ENCODE assay signal across 8 cellular contexts in genomic region chr17:31937926-31938641, GRCh38. TPM values are rescaled to one million over a fixed set of nuclear protein-coding genes. Genes with fewer than 3 reads are reported as not detected.
A peak's percentile ranks its signal among the peaks of the same experiment; 100 is the strongest.
DNase-seq lines count a peak whose midpoint lies in the region; FAIRE-seq and TF ChIP-seq lines count a peak whose summit lies in the region.
"Not testable (repeated sequence)": the region's sequence is repeated elsewhere in the genome, so short reads cannot be mapped to it uniquely, and the experiment has no call there.

No MANE protein-coding gene starts in this region.

- H3K9me3 ChIP-seq in SJCRH30 (replicated peaks); kidney (ENCODE audit: control insufficient read depth in 1 of 2, low read length in 2 of 2); osteoblast (ENCODE audit: low read depth, low read length); thymus (ENCODE audit: control insufficient read depth): not testable (repeated sequence)

- not testable (repeated sequence) for H3K4me1 ChIP-seq in SJCRH30; kidney (ENCODE audit: control insufficient read depth in 1 of 2, insufficient read depth in 1 of 2, low read depth in 1 of 2, low read length in 2 of 2); thymus (ENCODE audit: control insufficient read depth, insufficient read depth, low read length)
- peaks cover 12% of the 10 kb centered on the region for H3K4me1 ChIP-seq in osteoblast (ENCODE audit: insufficient read depth, low read length)

- not testable (repeated sequence) for DNase-seq in Calu3; SJCRH30; endothelial cell (ENCODE audit: low spot score); kidney; osteoblast (ENCODE audit: insufficient read length, low spot score, missing footprints)

- not testable (repeated sequence) for H3K27me3 ChIP-seq in SJCRH30; osteoblast (ENCODE audit: insufficient read depth, low read length); thymus (ENCODE audit: control insufficient read depth, insufficient read depth)

- peak overlapping the region; percentile 69 for H3K4me3 Mint-ChIP-seq in Calu3 (ENCODE audit: low read depth, unreplicated experiment)
- H3K4me3 Mint-ChIP-seq in IgD-negative memory B cell: peak overlapping the region; percentile 85 to 96 (median 92)
- peak overlapping the region; percentile 89 for H3K4me3 Mint-ChIP-seq in activated naive CD8-positive, alpha-beta T cell
- peak overlapping the region; percentile 89 for H3K4me3 Mint-ChIP-seq in endothelial cell (ENCODE audit: unreplicated experiment)

- H3K27ac ChIP-seq in SJCRH30; kidney (ENCODE audit: low read depth in 2 of 2, low read length in 2 of 2); thymus (ENCODE audit: low read depth): not testable (repeated sequence)
- peak overlapping the region; percentile 33 for H3K27ac ChIP-seq in osteoblast (ENCODE audit: low read depth, low read length)

- intact Hi-C loops in Calu3 (cut with micrococcal nuclease; ENCODE audit: unreplicated experiment); kidney (cut with DNase I): not testable (repeated sequence)

- not testable (repeated sequence) for TF ChIP-seq CTCF in Calu3 (IDR thresholded peaks at IDR 0.05; ENCODE audit: unreplicated experiment); endothelial cell (IDR thresholded peaks at IDR 0.05; ENCODE audit: unreplicated experiment); kidney (IDR thresholded peaks at IDR 0.05; ENCODE audit: borderline replicate concordance, extremely low read depth, insufficient read depth); osteoblast (IDR thresholded peaks at IDR 0.05; ENCODE audit: extremely low read depth, low read depth, low read length)

- 9% methylated on average over 9 of the region's 12 CpGs for WGBS in thymus

- H3K9me3 Mint-ChIP-seq in Calu3 (ENCODE audit: low read depth, unreplicated experiment); IgD-negative memory B cell; activated naive CD8-positive, alpha-beta T cell (ENCODE audit: low read depth); endothelial cell (ENCODE audit: unreplicated experiment): not testable (repeated sequence)

- H3K27ac Mint-ChIP-seq in Calu3 (ENCODE audit: unreplicated experiment): not testable (repeated sequence)
- H3K27ac Mint-ChIP-seq in IgD-negative memory B cell (peak overlapping the region; percentile 56 to 93 (median 64)), endothelial cell (ENCODE audit: unreplicated experiment) (peak overlapping the region; percentile 18)
- peak overlapping the region; percentile 73 for H3K27ac Mint-ChIP-seq in activated naive CD8-positive, alpha-beta T cell

- peak overlapping the region in 1 of 2 donors; percentile 46 for H3K9ac ChIP-seq in kidney (ENCODE audit: low read length in 2 of 2)

- not testable (repeated sequence) for FAIRE-seq in kidney (lab: Jason Lieb, UNC)

- BruUV-seq in Calu3 (replicated peaks; lab: Mats Ljungman, UMichigan): TSS peak; percentile 49

- H4K20me1 ChIP-seq in osteoblast (ENCODE audit: insufficient read depth, low read length): not testable (repeated sequence)

- not testable (repeated sequence) for H3K27me3 Mint-ChIP-seq in Calu3 (ENCODE audit: unreplicated experiment); IgD-negative memory B cell; activated naive CD8-positive, alpha-beta T cell; endothelial cell (ENCODE audit: unreplicated experiment)

- H3K4me2 ChIP-seq in osteoblast (ENCODE audit: insufficient read depth, low read length): peak overlapping the region; percentile 93

- CTCF ChIA-PET in Calu3 (lab: Charles Lee): not testable (repeated sequence)

- H3K4me1 Mint-ChIP-seq in Calu3 (ENCODE audit: low read depth, unreplicated experiment); endothelial cell (ENCODE audit: unreplicated experiment): not testable (repeated sequence)
- H3K4me1 Mint-ChIP-seq in IgD-negative memory B cell: peaks cover 9 to 16% (median 11%) of the 10 kb centered on the region in 3 donors
- peaks cover 29% of the 10 kb centered on the region for H3K4me1 Mint-ChIP-seq in activated naive CD8-positive, alpha-beta T cell (ENCODE audit: low read depth)

- peaks cover 59% of the 10 kb centered on the region for H3K36me3 Mint-ChIP-seq in Calu3 (ENCODE audit: insufficient read depth, unreplicated experiment)
- not testable (repeated sequence) for H3K36me3 Mint-ChIP-seq in IgD-negative memory B cell; activated naive CD8-positive, alpha-beta T cell; endothelial cell (ENCODE audit: low read depth, unreplicated experiment)

- H3K36me3 ChIP-seq in SJCRH30; kidney (ENCODE audit: control insufficient read depth in 1 of 2, insufficient read depth in 2 of 2, low read length in 2 of 2); osteoblast (ENCODE audit: insufficient read depth, low read length); thymus (ENCODE audit: control insufficient read depth, insufficient read depth): not testable (repeated sequence)

- peaks cover 48% of the 10 kb centered on the region for H3K79me2 ChIP-seq in osteoblast (ENCODE audit: insufficient read depth, low read length)

- H3K4me3 ChIP-seq in SJCRH30 (peak overlapping the region; percentile 65), kidney (ENCODE audit: low read length in 2 of 2) (peak overlapping the region; percentile 31 to 56), osteoblast (ENCODE audit: insufficient read depth, low read length) (peak overlapping the region; percentile 73), thymus (ENCODE audit: low read length) (peak overlapping the region; percentile 39)

- not testable (repeated sequence) for H2AFZ ChIP-seq in osteoblast (ENCODE audit: low read length)

RNA-seq across cellular contexts. Expression of gene SUZ12, which starts 1.3 kb away (rescaled TPM):
- total RNA-seq in Calu3 (2022): 47.5 and 49.2 TPM in 2 replicates
- 25.0 TPM for polyA plus RNA-seq in IgD-negative memory B cell
- total RNA-seq in SJCRH30 (2014; rRNA removed; shearing (Covaris generic)): 47.0 and 55.5 TPM in 2 replicates
- total RNA-seq in endothelial cell (ENCODE audit: unreplicated experiment): 18.3 TPM
- 23.5 TPM for total RNA-seq in kidney
- polyA plus RNA-seq in kidney (ENCODE audit: insufficient read depth, low read depth, low replicate concordance): 10.2 TPM
- 22.1 TPM in 2 replicates for total RNA-seq in osteoblast
- 33.0 TPM for polyA plus RNA-seq in thymus

RNA-seq across cellular contexts. Expression of gene UTP6, which starts 36.6 kb away (rescaled TPM):
- total RNA-seq in Calu3 (2022) (72.2 and 73.5 TPM in 2 replicates), endothelial cell (ENCODE audit: unreplicated experiment) (68.1 TPM), kidney (49.9 TPM), osteoblast (33.6 and 36.6 TPM in 2 replicates)
- polyA plus RNA-seq in IgD-negative memory B cell (66.3 TPM), kidney (ENCODE audit: insufficient read depth, low read depth, low replicate concordance) (39.9 TPM), thymus (125 TPM)
- total RNA-seq in SJCRH30 (2014; rRNA removed; shearing (Covaris generic)): 70.9 and 81.6 TPM in 2 replicates
